In genomic region chr15:25582886-25583285, GRCh38 we compare ENCODE assay signal across 28 cellular contexts.
"Had no signal": no experiment of that assay in that cellular context is flagged by ENCODE, and none has a peak within 500 bp of the region (broad histone marks: within the 10 kb centered on the region; RNA-seq: fewer than 3 reads in every experiment).

No MANE protein-coding gene starts in this region.

- H3K9me3 ChIP-seq: gastroesophageal sphincter had no signal

- H3K27ac ChIP-seq: brain microvascular endothelial cell, epithelial cell of prostate, esophagus squamous epithelium, gastroesophageal sphincter, heart right ventricle had no signal

- H3K36me3 ChIP-seq: brain microvascular endothelial cell, esophagus squamous epithelium, gastroesophageal sphincter, heart right ventricle had no signal

- H3K4me1 Mint-ChIP-seq: activated CD4-positive, alpha-beta T cell treated with anti-CD3 and anti-CD28 coated beads for 36 hours; activated CD4-positive, alpha-beta T cell treated with anti-CD3 and anti-CD28 coated beads, Interleukin-2, amount 10 ng/mL, durations not matched to agents 24 days and 14 days; activated CD8-positive, alpha-beta memory T cell treated with anti-CD3 and anti-CD28 coated beads, Interleukin-2, amount 10 ng/mL, durations not matched to agents 7 days and 5 days; activated naive CD4-positive, alpha-beta T cell treated with anti-CD3 and anti-CD28 coated beads, Interleukin-2, amount 10 ng/mL, durations not matched to agents 7 days and 5 days; central memory CD8-positive, alpha-beta T cell had no signal

- DNase-seq: activated CD4-positive, alpha-beta memory T cell treated with anti-CD3 and anti-CD28 coated beads for 36 hours; activated CD4-positive, alpha-beta T cell treated with anti-CD3 and anti-CD28 coated beads for 36 hours; activated CD4-positive, alpha-beta T cell treated with anti-CD3 and anti-CD28 coated beads, Interleukin-2, amount 10 ng/mL, durations not matched to agents 24 days and 14 days; activated CD4-positive, CD25-positive, alpha-beta regulatory T cell; activated CD4-positive, CD25-positive, alpha-beta regulatory T cell treated with anti-CD3 and anti-CD28 coated beads, Interleukin-2, amount 50 U/mL, for 72 hours; activated CD8-positive, alpha-beta memory T cell treated with anti-CD3 and anti-CD28 coated beads, Interleukin-2, amount 10 ng/mL, durations not matched to agents 7 days and 5 days; activated CD8-positive, alpha-beta memory T cell treated with anti-CD3 and anti-CD28 coated beads, Interleukin-2, amount 50 U/mL, for 4 hours; activated CD8-positive, alpha-beta T cell treated with anti-CD3 and anti-CD28 coated beads, Interleukin-2, amount 10 ng/mL, durations not matched to agents 7 days and 5 days; activated effector memory CD4-positive, alpha-beta T cell treated with anti-CD3 and anti-CD28 coated beads, Interleukin-2, amount 50 U/mL, for 16 hours; activated naive CD4-positive, alpha-beta T cell treated with anti-CD3 and anti-CD28 coated beads, Interleukin-2, amount 10 ng/mL, durations not matched to agents 7 days and 5 days; activated T-cell treated with anti-CD3 and anti-CD28 coated beads, Interleukin-2, amount 50 U/mL, for 1 hour; activated T-cell treated with anti-CD3 and anti-CD28 coated beads, Interleukin-2, amount 50 U/mL, for 48 hours; amniotic stem cell; anterior cingulate cortex; brain microvascular endothelial cell; cortex of kidney; dermis blood vessel endothelial cell; effector CD4-positive, alpha-beta T cell; esophagus squamous epithelium; foreskin melanocyte; heart right ventricle; T-helper 2 cell had no signal

- H3K27me3 Mint-ChIP-seq: activated CD4-positive, alpha-beta T cell treated with anti-CD3 and anti-CD28 coated beads, Interleukin-2, amount 10 ng/mL, durations not matched to agents 24 days and 14 days; activated CD8-positive, alpha-beta memory T cell treated with anti-CD3 and anti-CD28 coated beads, Interleukin-2, amount 10 ng/mL, durations not matched to agents 7 days and 5 days; activated naive CD4-positive, alpha-beta T cell treated with anti-CD3 and anti-CD28 coated beads, Interleukin-2, amount 10 ng/mL, durations not matched to agents 7 days and 5 days; central memory CD8-positive, alpha-beta T cell had no signal

- H3K4me3 ChIP-seq: esophagus squamous epithelium, gastroesophageal sphincter, heart right ventricle had no signal

- H3K4me1 ChIP-seq: esophagus squamous epithelium, gastroesophageal sphincter, heart right ventricle had no signal

- H3K36me3 Mint-ChIP-seq: activated CD4-positive, alpha-beta memory T cell treated with anti-CD3 and anti-CD28 coated beads for 36 hours; activated CD8-positive, alpha-beta memory T cell treated with anti-CD3 and anti-CD28 coated beads, Interleukin-2, amount 10 ng/mL, durations not matched to agents 7 days and 5 days; activated naive CD4-positive, alpha-beta T cell treated with anti-CD3 and anti-CD28 coated beads, Interleukin-2, amount 10 ng/mL, durations not matched to agents 7 days and 5 days; activated naive CD8-positive, alpha-beta T cell had no signal

- H3K27me3 ChIP-seq: brain microvascular endothelial cell, esophagus squamous epithelium, gastroesophageal sphincter, heart right ventricle had no signal

- H3K4me3 Mint-ChIP-seq: activated CD4-positive, alpha-beta memory T cell treated with anti-CD3 and anti-CD28 coated beads for 36 hours; activated CD4-positive, alpha-beta T cell treated with anti-CD3 and anti-CD28 coated beads for 36 hours; activated CD4-positive, alpha-beta T cell treated with anti-CD3 and anti-CD28 coated beads, Interleukin-2, amount 10 ng/mL, durations not matched to agents 24 days and 14 days; activated CD8-positive, alpha-beta memory T cell treated with anti-CD3 and anti-CD28 coated beads, Interleukin-2, amount 10 ng/mL, durations not matched to agents 7 days and 5 days; activated CD8-positive, alpha-beta T cell treated with anti-CD3 and anti-CD28 coated beads, Interleukin-2, amount 10 ng/mL, durations not matched to agents 7 days and 5 days; activated naive CD4-positive, alpha-beta T cell treated with anti-CD3 and anti-CD28 coated beads, Interleukin-2, amount 10 ng/mL, durations not matched to agents 7 days and 5 days; activated naive CD8-positive, alpha-beta T cell; activated T-helper 1 cell treated with anti-CD3 and anti-CD28 coated beads, Interleukin-12 subunit alpha, Interleukin-12 subunit beta, Interleukin-2, Interleukin-4 antibody, amounts not matched to agents 30 ng/mL and 10 ng/mL and 1 ng/mL, durations not matched to agents 14 hours and 24 hours and 36 hours; central memory CD8-positive, alpha-beta T cell had no signal

- H3K27ac Mint-ChIP-seq: activated CD4-positive, alpha-beta memory T cell treated with anti-CD3 and anti-CD28 coated beads for 36 hours; activated CD4-positive, alpha-beta T cell treated with anti-CD3 and anti-CD28 coated beads for 36 hours; activated CD4-positive, alpha-beta T cell treated with anti-CD3 and anti-CD28 coated beads, Interleukin-2, amount 10 ng/mL, durations not matched to agents 24 days and 14 days; activated CD8-positive, alpha-beta memory T cell treated with anti-CD3 and anti-CD28 coated beads, Interleukin-2, amount 10 ng/mL, durations not matched to agents 7 days and 5 days; activated CD8-positive, alpha-beta T cell treated with anti-CD3 and anti-CD28 coated beads, Interleukin-2, amount 10 ng/mL, durations not matched to agents 7 days and 5 days; activated naive CD4-positive, alpha-beta T cell treated with anti-CD3 and anti-CD28 coated beads, Interleukin-2, amount 10 ng/mL, durations not matched to agents 7 days and 5 days; activated naive CD8-positive, alpha-beta T cell; activated T-helper 1 cell treated with anti-CD3 and anti-CD28 coated beads, Interleukin-12 subunit alpha, Interleukin-12 subunit beta, Interleukin-2, Interleukin-4 antibody, amounts not matched to agents 30 ng/mL and 10 ng/mL and 1 ng/mL, durations not matched to agents 14 hours and 24 hours and 36 hours; activated T-helper 2 cell treated with anti-CD3 and anti-CD28 coated beads, Interferon-gamma antibody, Interleukin-2, Interleukin-4, amounts not matched to agents 10 μg/mL and 5 μg/mL and 100 μg/mL, durations not matched to agents 14 hours and 24 hours and 36 hours had no signal

- ATAC-seq: activated CD4-positive, alpha-beta T cell treated with anti-CD3 and anti-CD28 coated beads for 36 hours; activated CD8-positive, alpha-beta memory T cell treated with anti-CD3 and anti-CD28 coated beads, Interleukin-2, amount 10 ng/mL, durations not matched to agents 7 days and 5 days; activated CD8-positive, alpha-beta T cell treated with anti-CD3 and anti-CD28 coated beads, Interleukin-2, amount 10 ng/mL, durations not matched to agents 7 days and 5 days; gastroesophageal sphincter; heart right ventricle had no signal
